1 cellular context compared by ENCODE assay signal in genomic region chr1:116485071-116485735, GRCh38.
TF ChIP-seq lines count a peak whose summit lies in the region.

No MANE protein-coding gene starts in this region.

TF ChIP-seq in HepG2, 621 proteins besides CTCF, POLR2A, EP300 and RAD21 (continued from another document and continues in another):
- TF ChIP-seq ASH2L (IDR thresholded peaks at IDR 0.05; ENCODE audit: insufficient read length, low read depth, low read length) = peak; percentile 25
- TF ChIP-seq ZNF841 (CRISPR knock-in tag; IDR thresholded peaks at IDR 0.05; ENCODE audit: borderline replicate concordance) = no peak
- no peak for TF ChIP-seq BORCS8-MEF2B (CRISPR knock-in tag; IDR thresholded peaks at IDR 0.05)
- no peak for TF ChIP-seq SRSF4 (IDR thresholded peaks at IDR 0.05; ENCODE audit: low read depth, low read length, poor library complexity, severe bottlenecking)
- no peak for TF ChIP-seq EHMT2 (IDR thresholded peaks at IDR 0.05; ENCODE audit: borderline replicate concordance, low read depth, low read length)
- no peak for TF ChIP-seq ZBTB49 (CRISPR knock-in tag; IDR thresholded peaks at IDR 0.05; ENCODE audit: borderline replicate concordance)
- TF ChIP-seq ZNF691 (CRISPR knock-in tag; IDR thresholded peaks at IDR 0.05; ENCODE audit: borderline replicate concordance, low read depth) = no peak
- TF ChIP-seq ZNF367 (CRISPR knock-in tag; IDR thresholded peaks at IDR 0.05; ENCODE audit: borderline replicate concordance) = no peak
- TF ChIP-seq SSRP1 (CRISPR knock-in tag; IDR thresholded peaks at IDR 0.05) = no peak
- peak; percentile 57; the same call in 1 of the 2 replicates for TF ChIP-seq PHF21A (CRISPR knock-in tag; IDR thresholded peaks at IDR 0.05)
- no peak for TF ChIP-seq ADNP (CRISPR knock-in tag; IDR thresholded peaks at IDR 0.05)
- TF ChIP-seq ZNF484 (CRISPR knock-in tag; IDR thresholded peaks at IDR 0.05; ENCODE audit: borderline replicate concordance, low read depth) = no peak
- no peak for TF ChIP-seq ZNF557 (CRISPR knock-in tag; IDR thresholded peaks at IDR 0.05)
- no peak for TF ChIP-seq ZNF782 (CRISPR knock-in tag; IDR thresholded peaks at IDR 0.05; ENCODE audit: borderline replicate concordance)
- no peak for TF ChIP-seq ZUFSP (CRISPR knock-in tag; IDR thresholded peaks at IDR 0.05; ENCODE audit: borderline replicate concordance)
- no peak for TF ChIP-seq ZNF773 (CRISPR knock-in tag; IDR thresholded peaks at IDR 0.05; ENCODE audit: borderline replicate concordance)
- 0 out of 2 replicates have a peak, but pooled peaks have one; percentile 72 for TF ChIP-seq ZNF761 (CRISPR knock-in tag; conservative IDR thresholded peaks at IDR 0.05)
- no peak for TF ChIP-seq GPN1 (CRISPR knock-in tag; IDR thresholded peaks at IDR 0.05; ENCODE audit: borderline replicate concordance)
- no peak for TF ChIP-seq PLSCR1 (CRISPR knock-in tag; IDR thresholded peaks at IDR 0.05; ENCODE audit: borderline replicate concordance)
- TF ChIP-seq ZNF530 (CRISPR knock-in tag; IDR thresholded peaks at IDR 0.05; ENCODE audit: low read depth) = no peak
- TF ChIP-seq EEA1 (CRISPR knock-in tag; IDR thresholded peaks at IDR 0.05; ENCODE audit: borderline replicate concordance) = no peak
- no peak for TF ChIP-seq MTF2 (CRISPR knock-in tag; IDR thresholded peaks at IDR 0.05; ENCODE audit: borderline replicate concordance)
- TF ChIP-seq ZNF468 (CRISPR knock-in tag; IDR thresholded peaks at IDR 0.05) = no peak
- TF ChIP-seq ZNF331 (CRISPR knock-in tag; IDR thresholded peaks at IDR 0.05) = peak; percentile 63
- peak; percentile 67; the same call in 1 of the 2 replicates for TF ChIP-seq KDM1A (CRISPR knock-in tag; IDR thresholded peaks at IDR 0.05)
- TF ChIP-seq ARID3A (IDR thresholded peaks at IDR 0.05; ENCODE audit: low read depth, low read length) = no peak
- TF ChIP-seq, protein P1, sequence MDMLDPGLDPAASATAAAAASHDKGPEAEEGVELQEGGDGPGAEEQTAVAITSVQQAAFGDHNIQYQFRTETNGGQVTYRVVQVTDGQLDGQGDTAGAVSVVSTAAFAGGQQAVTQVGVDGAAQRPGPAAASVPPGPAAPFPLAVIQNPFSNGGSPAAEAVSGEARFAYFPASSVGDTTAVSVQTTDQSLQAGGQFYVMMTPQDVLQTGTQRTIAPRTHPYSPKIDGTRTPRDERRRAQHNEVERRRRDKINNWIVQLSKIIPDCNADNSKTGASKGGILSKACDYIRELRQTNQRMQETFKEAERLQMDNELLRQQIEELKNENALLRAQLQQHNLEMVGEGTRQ (IDR thresholded peaks at IDR 0.05; ENCODE audit: low read depth, low read length) = no peak
- TF ChIP-seq, protein P1 (CRISPR knock-in tag; IDR thresholded peaks at IDR 0.05; ENCODE audit: borderline replicate concordance) = no peak
- peak; percentile 76; the same call in 1 of the 2 replicates for TF ChIP-seq ZSCAN9 (CRISPR knock-in tag; IDR thresholded peaks at IDR 0.05; ENCODE audit: borderline replicate concordance)
- TF ChIP-seq, protein P2, sequence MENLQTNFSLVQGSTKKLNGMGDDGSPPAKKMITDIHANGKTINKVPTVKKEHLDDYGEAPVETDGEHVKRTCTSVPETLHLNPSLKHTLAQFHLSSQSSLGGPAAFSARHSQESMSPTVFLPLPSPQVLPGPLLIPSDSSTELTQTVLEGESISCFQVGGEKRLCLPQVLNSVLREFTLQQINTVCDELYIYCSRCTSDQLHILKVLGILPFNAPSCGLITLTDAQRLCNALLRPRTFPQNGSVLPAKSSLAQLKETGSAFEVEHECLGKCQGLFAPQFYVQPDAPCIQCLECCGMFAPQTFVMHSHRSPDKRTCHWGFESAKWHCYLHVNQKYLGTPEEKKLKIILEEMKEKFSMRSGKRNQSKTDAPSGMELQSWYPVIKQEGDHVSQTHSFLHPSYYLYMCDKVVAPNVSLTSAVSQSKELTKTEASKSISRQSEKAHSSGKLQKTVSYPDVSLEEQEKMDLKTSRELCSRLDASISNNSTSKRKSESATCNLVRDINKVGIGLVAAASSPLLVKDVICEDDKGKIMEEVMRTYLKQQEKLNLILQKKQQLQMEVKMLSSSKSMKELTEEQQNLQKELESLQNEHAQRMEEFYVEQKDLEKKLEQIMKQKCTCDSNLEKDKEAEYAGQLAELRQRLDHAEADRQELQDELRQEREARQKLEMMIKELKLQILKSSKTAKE (CRISPR knock-in tag; IDR thresholded peaks at IDR 0.05; ENCODE audit: borderline replicate concordance) = no peak
- no peak for TF ChIP-seq ZNF207 (IDR thresholded peaks at IDR 0.05; ENCODE audit: borderline replicate concordance)
- TF ChIP-seq ZNF382 (CRISPR knock-in tag; IDR thresholded peaks at IDR 0.05; ENCODE audit: borderline replicate concordance) = no peak
- no peak for TF ChIP-seq FOXK2 (IDR thresholded peaks at IDR 0.05)
- TF ChIP-seq NR2C2 (CRISPR knock-in tag; IDR thresholded peaks at IDR 0.05; ENCODE audit: borderline replicate concordance) = no peak
- TF ChIP-seq SRSF9 (IDR thresholded peaks at IDR 0.05; ENCODE audit: borderline replicate concordance, insufficient read depth, low read depth, low read length, poor library complexity, severe bottlenecking) = no peak
- TF ChIP-seq ZNF281 (CRISPR knock-in tag; IDR thresholded peaks at IDR 0.05; ENCODE audit: borderline replicate concordance) = no peak
- TF ChIP-seq ZNF576 (CRISPR knock-in tag; IDR thresholded peaks at IDR 0.05) = no peak
- no peak for TF ChIP-seq ZNF17 (CRISPR knock-in tag; IDR thresholded peaks at IDR 0.05)
- TF ChIP-seq FOXO1 (CRISPR knock-in tag; IDR thresholded peaks at IDR 0.05) = 0 out of 2 replicates have a peak, but pooled peaks have one; percentile 13
- TF ChIP-seq, protein P3, sequence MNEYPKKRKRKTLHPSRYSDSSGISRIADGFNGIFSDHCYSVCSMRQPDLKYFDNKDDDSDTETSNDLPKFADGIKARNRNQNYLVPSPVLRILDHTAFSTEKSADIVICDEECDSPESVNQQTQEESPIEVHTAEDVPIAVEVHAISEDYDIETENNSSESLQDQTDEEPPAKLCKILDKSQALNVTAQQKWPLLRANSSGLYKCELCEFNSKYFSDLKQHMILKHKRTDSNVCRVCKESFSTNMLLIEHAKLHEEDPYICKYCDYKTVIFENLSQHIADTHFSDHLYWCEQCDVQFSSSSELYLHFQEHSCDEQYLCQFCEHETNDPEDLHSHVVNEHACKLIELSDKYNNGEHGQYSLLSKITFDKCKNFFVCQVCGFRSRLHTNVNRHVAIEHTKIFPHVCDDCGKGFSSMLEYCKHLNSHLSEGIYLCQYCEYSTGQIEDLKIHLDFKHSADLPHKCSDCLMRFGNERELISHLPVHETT (CRISPR knock-in tag; conservative IDR thresholded peaks at IDR 0.05) = no peak
- TF ChIP-seq TBL1XR1 (IDR thresholded peaks at IDR 0.05; ENCODE audit: borderline replicate concordance, low read length, partially characterized antibody) = no peak
